ENCODE assay signal across 8 cellular contexts in genomic region chr1:1599919-1600860, GRCh38. TPM values are rescaled to one million over a fixed set of nuclear protein-coding genes. Genes with fewer than 3 reads are reported as not detected.
DNase-seq lines count a peak whose midpoint lies in the region; ATAC-seq and TF ChIP-seq lines count a peak whose summit lies in the region.

Gene FNDC10 (minus strand): TSS chr1:1600135. CDS start chr1:1600015, 120 bp downstream.

- no peaks in the 10 kb centered on the region for H3K9me3 ChIP-seq in Caco-2
- H3K9me3 ChIP-seq in MG63 = no peaks in the 10 kb centered on the region
- no peaks in the 10 kb centered on the region for H3K9me3 ChIP-seq in endodermal cell (ENCODE audit: control insufficient read depth, low read length)

- no peaks in the 10 kb centered on the region for H3K9me3 Mint-ChIP-seq in Caco-2 (ENCODE audit: unreplicated experiment)
- H3K9me3 Mint-ChIP-seq in endodermal cell = no peaks in the 10 kb centered on the region
- no peaks in the 10 kb centered on the region for H3K9me3 Mint-ChIP-seq in neural crest cell

- no peak within 1 kb of the TSS for H3K27ac ChIP-seq in endodermal cell (ENCODE audit: low read depth, low read length)

- H3K27ac Mint-ChIP-seq in Caco-2 (ENCODE audit: unreplicated experiment) (no peak within 1 kb of the TSS), endodermal cell (no peak within 1 kb of the TSS), neural crest cell (ENCODE audit: unreplicated experiment) (no peak within 1 kb of the TSS)

- TF ChIP-seq CTCF in Caco-2 (IDR thresholded peaks at IDR 0.05; ENCODE audit: insufficient read depth in 1 of 2, low read depth in 1 of 2, low read length in 1 of 2, severe bottlenecking in 1 of 2, unreplicated experiment in 1 of 2) (no peak), endodermal cell (conservative IDR thresholded peaks at IDR 0.05) (no peak), neural crest cell (conservative IDR thresholded peaks at IDR 0.05) (no peak), GM10248 (IDR thresholded peaks at IDR 0.05; ENCODE audit: control extremely low read depth, extremely low read depth, low read depth, missing control alignments) (no peak)

- no peak for ATAC-seq in HG02610 (IDR thresholded peaks at IDR 0.05; ENCODE audit: unreplicated experiment)
- no peak for ATAC-seq in HG03457 (IDR thresholded peaks at IDR 0.05; ENCODE audit: unreplicated experiment)

- peak within 1 kb of the TSS; percentile 76 for H3K4me3 Mint-ChIP-seq in Caco-2 (ENCODE audit: unreplicated experiment)
- H3K4me3 Mint-ChIP-seq in endodermal cell = peak within 1 kb of the TSS; percentile 57
- H3K4me3 Mint-ChIP-seq in neural crest cell = peak within 1 kb of the TSS; percentile 80

- H3K4me3 ChIP-seq in Caco-2 (ENCODE audit: low read depth, low read length) (peak within 1 kb of the TSS; percentile 64), MG63 (peak within 1 kb of the TSS; percentile 23), endodermal cell (ENCODE audit: low read length) (peak within 1 kb of the TSS; percentile 70)

- POLR2A ChIA-PET in Caco-2 (lab: Charles Lee) = no interaction called here
- POLR2A ChIA-PET in GM10248 (lab: Yijun Ruan, JAX) = interaction anchor here (0.5 kb wide), 1 partner anchor 52 kb away, joined by 5 read pairs; no protein-coding TSS in a partner anchor

- no peaks in the 10 kb centered on the region for H3K27me3 Mint-ChIP-seq in Caco-2 (ENCODE audit: insufficient read depth, unreplicated experiment)
- H3K27me3 Mint-ChIP-seq in endodermal cell (ENCODE audit: insufficient read depth) = peaks cover 50% of the 10 kb centered on the region
- H3K27me3 Mint-ChIP-seq in neural crest cell (ENCODE audit: low read depth) = peaks cover 46% of the 10 kb centered on the region

- DNase-seq in Caco-2 = no peak
- DNase-seq in MG63 = no peak
- DNase-seq in endodermal cell = peak; percentile 75
- no peak for DNase-seq in neural crest cell (ENCODE audit: low read depth, low spot score)
- DNase-seq in GM10248 (ENCODE audit: extremely low spot score) = no peak
- no peak for DNase-seq in AG08396 (ENCODE audit: low spot score)

- CTCF ChIA-PET in Caco-2 (lab: Charles Lee) (no interaction called here), GM10248 (lab: Yijun Ruan, JAX) (no interaction called here)

- no peaks in the 10 kb centered on the region for H3K36me3 Mint-ChIP-seq in Caco-2 (ENCODE audit: insufficient read depth, unreplicated experiment)
- H3K36me3 Mint-ChIP-seq in endodermal cell (ENCODE audit: low read depth) = no peaks in the 10 kb centered on the region
- no peaks in the 10 kb centered on the region for H3K36me3 Mint-ChIP-seq in neural crest cell (ENCODE audit: low read depth)

- H3K9ac ChIP-seq in endodermal cell (ENCODE audit: extremely low read depth, low read length, poor library complexity, severe bottlenecking) = no peak within 1 kb of the TSS

- H3K4me1 Mint-ChIP-seq in Caco-2 (ENCODE audit: low read depth, unreplicated experiment) (no peaks in the 10 kb centered on the region), endodermal cell (peaks cover 1% of the 10 kb centered on the region), neural crest cell (no peaks in the 10 kb centered on the region)

- intact Hi-C loops in Caco-2 (cut with micrococcal nuclease; ENCODE audit: unreplicated experiment) = no loop called here

- H3K27me3 ChIP-seq in Caco-2 (replicated peaks; ENCODE audit: control insufficient read depth, insufficient read depth, low read length) = no peaks in the 10 kb centered on the region
- H3K27me3 ChIP-seq in MG63 = no peaks in the 10 kb centered on the region
- H3K27me3 ChIP-seq in endodermal cell (ENCODE audit: control insufficient read depth, insufficient read depth, low read length, poor library complexity, severe bottlenecking) = peaks cover 59% of the 10 kb centered on the region

- H3K4me1 ChIP-seq in Caco-2 (no peaks in the 10 kb centered on the region; the same call in 1 of the 2 replicates), endodermal cell (ENCODE audit: control insufficient read depth, insufficient read depth, low read length) (peaks cover 3% of the 10 kb centered on the region)

- no TSS peak for BruUV-seq in Caco-2 (replicated peaks; lab: Mats Ljungman, UMichigan)

- 3 to 5% methylated on average over 43 to 118 of the region's 127 CpGs for WGBS in endodermal cell (ENCODE audit: insufficient coverage in 1 of 2, insufficient read length in 1 of 2), 2 experiments

- H3K36me3 ChIP-seq in Caco-2 (ENCODE audit: control insufficient read depth, insufficient read depth, low read length) = no peaks in the 10 kb centered on the region
- H3K36me3 ChIP-seq in MG63 = no peaks in the 10 kb centered on the region
- no peaks in the 10 kb centered on the region for H3K36me3 ChIP-seq in endodermal cell (ENCODE audit: control insufficient read depth, insufficient read depth, low read length)

RNA-seq across cellular contexts. Expression of gene FNDC10, which starts in this region (rescaled TPM):
- total RNA-seq in Caco-2 (2022) = 13.6 and 15.6 TPM in 2 replicates
- total RNA-seq in MG63 (2014; rRNA removed; shearing (Covaris generic); ENCODE audit: low replicate concordance) = 4.0 and 8.7 TPM in 2 replicates
- total RNA-seq in endodermal cell = 10 to 100 TPM; 10.4 to 10.8 TPM
- 6.0 TPM for polyA plus RNA-seq in endodermal cell (2013, experiment 1 of 2)
- 5.7 TPM for polyA plus RNA-seq in endodermal cell (2013, experiment 2 of 2)
- 14.3 and 14.5 TPM in 2 replicates for total RNA-seq in neural crest cell
